ENCODE assay signal across 16 cellular contexts in the genomic region with DNA sequence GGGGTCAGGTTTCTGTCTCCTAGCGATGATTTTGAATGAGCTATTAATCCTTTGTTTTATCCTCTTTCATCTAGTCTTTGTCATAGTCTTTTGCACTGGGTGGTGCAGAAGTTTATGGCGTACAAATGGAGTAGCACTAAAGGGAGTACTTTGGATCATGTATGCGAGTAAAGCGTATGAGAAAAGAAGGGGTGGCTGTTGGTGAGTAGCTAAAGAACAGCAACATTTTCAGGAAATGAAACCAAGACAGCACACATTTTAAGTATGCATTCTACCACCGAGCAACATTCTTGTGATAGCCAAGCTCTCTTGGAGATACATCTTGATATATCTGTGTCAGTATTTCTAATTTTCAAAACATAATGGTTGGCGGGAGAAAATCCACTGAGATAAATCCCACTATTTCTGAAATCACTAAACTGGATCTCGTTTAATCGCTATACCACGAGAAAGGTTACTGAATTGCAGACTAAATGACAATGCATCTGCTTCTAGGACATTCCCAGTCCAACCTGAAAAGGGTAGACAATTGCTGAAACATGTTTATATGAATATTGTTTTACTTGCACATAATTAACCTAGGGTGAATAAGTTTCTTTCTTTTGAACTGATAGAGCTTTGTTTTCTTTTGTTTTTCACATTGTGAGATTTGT.
DNase-seq lines count a peak whose midpoint lies in the region; ATAC-seq and TF ChIP-seq lines count a peak whose summit lies in the region.
"Had no signal": no experiment of that assay in that cellular context is flagged by ENCODE, and none has a peak within 500 bp of the region (broad histone marks: within the 10 kb centered on the region; RNA-seq: fewer than 3 reads in every experiment).

No MANE protein-coding gene starts in this region.

- peaks cover 7% of the 10 kb centered on the region for H3K9me3 Mint-ChIP-seq in natural killer cell treated with Interleukin-12 subunit alpha and Interleukin-12 subunit beta and Interleukin-15 and Interleukin-18, amount 100 ng/mL, for 72 hours
- no peaks in the 10 kb centered on the region for H3K9me3 Mint-ChIP-seq in progenitor cell of endocrine pancreas (ENCODE audit: low read depth)

- H3K4me2 ChIP-seq in SK-N-SH = peak overlapping the region; percentile 92
- peak overlapping the region; percentile 80 for H3K4me2 ChIP-seq in Karpas-422 (ENCODE audit: low read depth, low read length, poor library complexity, severe bottlenecking)

- DNase-seq in SK-N-SH = no peak
- DNase-seq in Karpas-422 = peak; percentile 61
- DNase-seq in natural killer cell treated with Interleukin-12 subunit alpha and Interleukin-12 subunit beta and Interleukin-15 and Interleukin-18, amount 100 ng/mL, for 72 hours (ENCODE audit: low spot score) = no peak
- no peak for DNase-seq in NCI-H2196 (lab: John Stamatoyannopoulos, UW; ENCODE audit: unreplicated experiment)
- no peak for DNase-seq in NCI-H2107 treated with DMSO at 0.1 percent for 48 hours (lab: John Stamatoyannopoulos, UW; ENCODE audit: unreplicated experiment)
- no peak for DNase-seq in progenitor cell of endocrine pancreas (ENCODE audit: low spot score, unreplicated experiment)
- DNase-seq: 8988T; activated effector memory CD4-positive, alpha-beta T cell treated with anti-CD3 and anti-CD28 coated beads, Interleukin-2, amount 50 U/mL, for 16 hours; effector CD4-positive, alpha-beta T cell; H7; hippocampal formation; NCI-H2029 treated with DMSO at 0.1 percent for 48 hours had no signal

- peaks cover 10 to 13% of the 10 kb centered on the region in 2 donors for H3K4me1 Mint-ChIP-seq in natural killer cell treated with Interleukin-12 subunit alpha and Interleukin-12 subunit beta and Interleukin-15 and Interleukin-18, amount 100 ng/mL, for 72 hours (ENCODE audit: low read depth in 2 of 2)
- H3K4me1 Mint-ChIP-seq in progenitor cell of endocrine pancreas (ENCODE audit: low read depth) = peaks cover 6% of the 10 kb centered on the region

- no peak overlapping the region for H3K27ac Mint-ChIP-seq in natural killer cell treated with Interleukin-12 subunit alpha and Interleukin-12 subunit beta and Interleukin-15 and Interleukin-18, amount 100 ng/mL, for 72 hours
- H3K27ac Mint-ChIP-seq in progenitor cell of endocrine pancreas = no peak overlapping the region

- H3K9me3 ChIP-seq in SK-N-SH (no peaks in the 10 kb centered on the region), Karpas-422 (ENCODE audit: low read length) (no peaks in the 10 kb centered on the region)
- H3K9me3 ChIP-seq: SJSA1, suprapubic skin had no signal

- H3K36me3 ChIP-seq in SK-N-SH (replicated peaks in 1 of 2; ENCODE audit: control insufficient read depth in 1 of 2, insufficient read depth in 2 of 2, low read length in 1 of 2) = no peaks in the 10 kb centered on the region
- no peaks in the 10 kb centered on the region for H3K36me3 ChIP-seq in Karpas-422 (ENCODE audit: insufficient read depth, low read length)
- H3K36me3 ChIP-seq: SJSA1, suprapubic skin had no signal

- peak overlapping the region; percentile 99; the same call in 1 of the 2 replicates for H2AFZ ChIP-seq in SK-N-SH (ENCODE audit: low read depth)
- peak overlapping the region; percentile 8; the same call in 1 of the 2 replicates for H2AFZ ChIP-seq in Karpas-422 (ENCODE audit: low read length)

- peak overlapping the region; percentile 69 to 93; a peak in 3 of 4 replicates for H3K4me3 ChIP-seq in SK-N-SH (ENCODE audit: low read depth in 2 of 2, low read length in 1 of 2)
- H3K4me3 ChIP-seq in Karpas-422 (ENCODE audit: low read length) = peak overlapping the region; percentile 37

- H3K27me3 ChIP-seq in SK-N-SH (ENCODE audit: insufficient read depth) = peaks cover 30% of the 10 kb centered on the region
- no peaks in the 10 kb centered on the region for H3K27me3 ChIP-seq in Karpas-422 (ENCODE audit: low read length)
- H3K27me3 ChIP-seq: SJSA1 had no signal

- POLR2A ChIA-PET in SK-N-SH (lab: Yijun Ruan, JAX) = no interaction called here

- H3K4me1 ChIP-seq in SK-N-SH (ENCODE audit: control insufficient read depth in 1 of 2, insufficient read depth in 2 of 2, low read depth in 1 of 2, low read length in 1 of 2) (peaks cover 4 to 6% of the 10 kb centered on the region in 2 experiments; a peak in 2 of 4 replicates), Karpas-422 (ENCODE audit: low read length) (peaks cover 13% of the 10 kb centered on the region)
- H3K4me1 ChIP-seq: SJSA1 had no signal

- ATAC-seq in SK-N-SH treated with all-trans-retinoic acid at 6 μM for 48 hours = no peak
- no peak for ATAC-seq in natural killer cell treated with Interleukin-12 subunit alpha and Interleukin-12 subunit beta and Interleukin-15 and Interleukin-18, amount 100 ng/mL, for 72 hours

- 23% methylated on average over 9 of the region's 9 CpGs for WGBS in SK-N-SH (ENCODE audit: low lambda C conversion rate)

- H3K27me3 Mint-ChIP-seq in natural killer cell treated with Interleukin-12 subunit alpha and Interleukin-12 subunit beta and Interleukin-15 and Interleukin-18, amount 100 ng/mL, for 72 hours = peaks cover 32 to 73% of the 10 kb centered on the region in 2 donors
- peaks cover 89% of the 10 kb centered on the region for H3K27me3 Mint-ChIP-seq in progenitor cell of endocrine pancreas

- TF ChIP-seq CTCF in SK-N-SH (IDR thresholded peaks at IDR 0.05) = no peak
- TF ChIP-seq CTCF in VCaP (conservative IDR thresholded peaks at IDR 0.05) = no peak
- no peak for TF ChIP-seq CTCF in progenitor cell of endocrine pancreas (IDR thresholded peaks at IDR 0.05; ENCODE audit: unreplicated experiment)

- no peak overlapping the region for H3K27ac ChIP-seq in SK-N-SH (ENCODE audit: low read depth in 2 of 2, low read length in 1 of 2)
- no peak overlapping the region for H3K27ac ChIP-seq in Karpas-422 (ENCODE audit: low read length)
- H3K27ac ChIP-seq in VCaP = peak overlapping the region; percentile 79
- H3K27ac ChIP-seq: SJSA1, suprapubic skin had no signal

- peaks cover 20% of the 10 kb centered on the region for H3F3A ChIP-seq in SK-N-SH (replicated peaks; ENCODE audit: insufficient read depth)

- H3K9ac ChIP-seq in SK-N-SH (no peak overlapping the region), Karpas-422 (ENCODE audit: low read length) (no peak overlapping the region)

- H3K4me3 Mint-ChIP-seq in natural killer cell treated with Interleukin-12 subunit alpha and Interleukin-12 subunit beta and Interleukin-15 and Interleukin-18, amount 100 ng/mL, for 72 hours = peak overlapping the region; percentile 84
- no peak overlapping the region for H3K4me3 Mint-ChIP-seq in progenitor cell of endocrine pancreas (ENCODE audit: low read depth)

- no peak for TF ChIP-seq EP300 in SK-N-SH (IDR thresholded peaks at IDR 0.05; ENCODE audit: borderline replicate concordance in 1 of 2, low read depth in 1 of 2, low read length in 1 of 2)

- no peaks in the 10 kb centered on the region for H3K9me2 ChIP-seq in SK-N-SH
- H3K9me2 ChIP-seq in Karpas-422 (replicated peaks; ENCODE audit: insufficient read depth, low read length) = no peaks in the 10 kb centered on the region

- H4K20me1 ChIP-seq in SK-N-SH (ENCODE audit: insufficient read depth) (no peaks in the 10 kb centered on the region), Karpas-422 (ENCODE audit: insufficient read depth, low read depth, low read length) (no peaks in the 10 kb centered on the region)

- no peaks in the 10 kb centered on the region for H3K79me2 ChIP-seq in SK-N-SH (ENCODE audit: insufficient read depth)
- no peaks in the 10 kb centered on the region for H3K79me2 ChIP-seq in Karpas-422 (ENCODE audit: low read length)

- H3K36me3 Mint-ChIP-seq in natural killer cell treated with Interleukin-12 subunit alpha and Interleukin-12 subunit beta and Interleukin-15 and Interleukin-18, amount 100 ng/mL, for 72 hours = peaks cover 11% of the 10 kb centered on the region
- no peaks in the 10 kb centered on the region for H3K36me3 Mint-ChIP-seq in progenitor cell of endocrine pancreas (ENCODE audit: insufficient read depth)

- no peak for TF ChIP-seq RAD21 in SK-N-SH (IDR thresholded peaks at IDR 0.05; ENCODE audit: low read length)

- CTCF ChIA-PET in SK-N-SH (lab: Yijun Ruan, JAX) = interaction anchor here (0.7 to 2.5 kb wide), 7 partner anchors 9 to 699 kb away, joined by 3 to 5 read pairs (median 3); no protein-coding TSS in a partner anchor

TF ChIP-seq in SK-N-SH treated with all-trans-retinoic acid at 6 μM for 48 hours, 23 proteins besides CTCF, POLR2A, EP300 and RAD21:
- TF ChIP-seq, protein P1, sequence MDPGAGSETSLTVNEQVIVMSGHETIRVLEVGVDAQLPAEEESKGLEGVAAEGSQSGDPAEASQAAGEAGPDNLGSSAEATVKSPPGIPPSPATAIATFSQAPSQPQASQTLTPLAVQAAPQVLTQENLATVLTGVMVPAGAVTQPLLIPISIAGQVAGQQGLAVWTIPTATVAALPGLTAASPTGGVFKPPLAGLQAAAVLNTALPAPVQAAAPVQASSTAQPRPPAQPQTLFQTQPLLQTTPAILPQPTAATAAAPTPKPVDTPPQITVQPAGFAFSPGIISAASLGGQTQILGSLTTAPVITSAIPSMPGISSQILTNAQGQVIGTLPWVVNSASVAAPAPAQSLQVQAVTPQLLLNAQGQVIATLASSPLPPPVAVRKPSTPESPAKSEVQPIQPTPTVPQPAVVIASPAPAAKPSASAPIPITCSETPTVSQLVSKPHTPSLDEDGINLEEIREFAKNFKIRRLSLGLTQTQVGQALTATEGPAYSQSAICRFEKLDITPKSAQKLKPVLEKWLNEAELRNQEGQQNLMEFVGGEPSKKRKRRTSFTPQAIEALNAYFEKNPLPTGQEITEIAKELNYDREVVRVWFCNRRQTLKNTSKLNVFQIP (CRISPR knock-in tag; IDR thresholded peaks at IDR 0.05; ENCODE audit: borderline replicate concordance, low read depth) = no peak
